18 cellular contexts compared by ENCODE assay signal in the genomic region with DNA sequence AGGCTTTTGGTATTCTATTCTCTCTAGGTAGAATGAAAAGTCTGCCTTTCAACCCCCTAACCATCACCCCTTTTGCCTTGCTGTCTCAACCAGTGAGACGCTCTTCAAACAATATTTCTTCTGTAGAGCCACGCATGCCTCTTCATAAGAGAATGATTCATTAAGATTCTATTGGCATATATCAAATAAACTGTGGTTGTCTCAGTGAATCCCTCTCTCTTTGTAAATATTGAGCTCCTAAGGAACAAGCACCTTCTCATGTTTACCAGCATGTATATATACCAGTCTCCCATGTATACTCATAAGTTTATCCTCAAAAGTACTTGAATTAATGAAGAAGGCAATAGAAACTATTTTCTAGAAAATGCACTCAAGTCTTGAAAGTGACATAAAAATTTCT.
DNase-seq lines count a peak whose midpoint lies in the region; FAIRE-seq and TF ChIP-seq lines count a peak whose summit lies in the region.
"Had no signal": no experiment of that assay in that cellular context is flagged by ENCODE, and none has a peak within 500 bp of the region (broad histone marks: within the 10 kb centered on the region; RNA-seq: fewer than 3 reads in every experiment).

No MANE protein-coding gene starts in this region.

- CTCF ChIA-PET in OCI-LY7 (lab: Charles Lee; ENCODE audit: unreplicated experiment): no interaction called here

- peak overlapping the region; percentile 72; the same call in 1 of the 2 replicates for H2AFZ ChIP-seq in OCI-LY7 (ENCODE audit: low read length)

- DNase-seq in OCI-LY7 (ENCODE audit: low spot score) (no peak), bronchial epithelial cell (ENCODE audit: low read depth) (peak; percentile 68), NCI-H2196 (lab: John Stamatoyannopoulos, UW; ENCODE audit: unreplicated experiment) (no peak), mucosa of gallbladder (ENCODE audit: low spot score) (no peak)
- DNase-seq in activated naive CD4-positive, alpha-beta T cell (lab: John Stamatoyannopoulos, UW): no peak
- DNase-seq: ACHN; BE2C; Calu3; CD4-positive, alpha-beta memory T cell; GOT3; H7; HFFc6; IMR-90 had no signal

- H3K27me3 ChIP-seq in BLaER1 (no peaks in the 10 kb centered on the region), bronchial epithelial cell (ENCODE audit: control insufficient read depth, insufficient read depth, low read length) (no peaks in the 10 kb centered on the region)

- POLR2A ChIA-PET in OCI-LY7 (lab: Charles Lee): interaction anchor here (0.6 kb wide), 2 partner anchors 10 to 112 kb away, joined by 4 read pairs; no protein-coding TSS in a partner anchor

- peak overlapping the region; percentile 74 for H3K4me2 ChIP-seq in BLaER1
- H3K4me2 ChIP-seq in OCI-LY7 (ENCODE audit: low read length): no peak overlapping the region

- peak overlapping the region; percentile 47 for H3K27ac ChIP-seq in BLaER1
- no peak overlapping the region for H3K27ac ChIP-seq in OCI-LY7 (ENCODE audit: low read depth, low read length, poor library complexity, severe bottlenecking)

- H3K9ac ChIP-seq in BLaER1: no peak overlapping the region

- peaks cover 20% of the 10 kb centered on the region for H3K4me1 ChIP-seq in BLaER1
- H3K4me1 ChIP-seq in OCI-LY7 (ENCODE audit: insufficient read depth, low read length, poor library complexity, severe bottlenecking): no peaks in the 10 kb centered on the region
- H3K4me1 ChIP-seq: BE2C had no signal

- H3K9me3 ChIP-seq in BLaER1: no peaks in the 10 kb centered on the region
- H3K9me3 ChIP-seq in OCI-LY7 (ENCODE audit: low read length): no peaks in the 10 kb centered on the region
- H3K9me3 ChIP-seq: BE2C had no signal

- no peaks in the 10 kb centered on the region for H3K79me2 ChIP-seq in OCI-LY7 (ENCODE audit: insufficient read depth, low read depth, low read length)

- BruUV-seq in OCI-LY7 (replicated peaks; lab: Mats Ljungman, UMichigan): no TSS peak

- intact Hi-C loops in OCI-LY7 (cut with micrococcal nuclease; ENCODE audit: unreplicated experiment): loop anchor here (10.0 kb wide), 1 partner anchor 235 kb away; no protein-coding TSS in a partner anchor

- no peak for TF ChIP-seq CTCF in OCI-LY7 (conservative IDR thresholded peaks at IDR 0.05; ENCODE audit: low read length)
- no peak for TF ChIP-seq CTCF in bronchial epithelial cell (IDR thresholded peaks at IDR 0.05; ENCODE audit: insufficient read depth, low read length, severe bottlenecking)

- H4K20me1 ChIP-seq in BLaER1: no peaks in the 10 kb centered on the region
- H4K20me1 ChIP-seq in OCI-LY7 (ENCODE audit: insufficient read depth, low read length): no peaks in the 10 kb centered on the region

- H3K36me3 ChIP-seq in BLaER1: no peaks in the 10 kb centered on the region
- no peaks in the 10 kb centered on the region for H3K36me3 ChIP-seq in OCI-LY7 (ENCODE audit: insufficient read depth, low read length)
- no peaks in the 10 kb centered on the region for H3K36me3 ChIP-seq in bronchial epithelial cell (ENCODE audit: control insufficient read depth, insufficient read depth, low read length)
- H3K36me3 ChIP-seq: BE2C had no signal

- H3K9me2 ChIP-seq in OCI-LY7 (ENCODE audit: insufficient read depth, low read length): no peaks in the 10 kb centered on the region

- H3K4me3 ChIP-seq in BLaER1 (no peak overlapping the region), OCI-LY7 (ENCODE audit: low read depth, low read length, poor library complexity, severe bottlenecking) (no peak overlapping the region), bronchial epithelial cell (ENCODE audit: low read depth, low read length) (no peak overlapping the region)
- H3K4me3 ChIP-seq: K562 had no signal

- FAIRE-seq in bronchial epithelial cell (lab: Jason Lieb, UNC): no peak
- FAIRE-seq: G401.6, GM12891, HTR-8/SVneo, K562 had no signal
